25 cellular contexts compared by ENCODE assay signal in the genomic region with DNA sequence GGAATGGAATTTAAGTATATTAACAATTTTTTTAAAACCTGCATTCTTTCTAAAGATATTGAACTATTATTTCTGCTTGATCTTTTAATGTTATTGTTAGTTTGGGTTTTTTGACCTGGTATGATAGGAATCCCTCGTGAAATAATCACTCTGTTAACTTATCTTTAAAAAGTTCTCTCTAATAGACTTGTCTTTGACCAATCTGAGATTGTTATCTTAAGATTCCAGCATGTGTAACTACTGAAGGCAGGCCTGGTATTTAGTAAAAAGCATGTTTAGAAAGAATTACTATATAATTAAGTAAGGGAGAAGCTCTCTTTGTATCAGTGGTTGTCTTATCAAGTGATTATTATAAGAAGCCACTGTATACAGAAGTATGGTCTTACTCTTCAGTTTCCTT. TPM values are rescaled to one million over a fixed set of nuclear protein-coding genes. Genes with fewer than 3 reads are reported as not detected.
"Had no signal": no experiment of that assay in that cellular context is flagged by ENCODE, and none has a peak within 500 bp of the region (broad histone marks: within the 10 kb centered on the region; RNA-seq: fewer than 3 reads in every experiment).

No MANE protein-coding gene starts in this region.

- ATAC-seq: effector memory CD8-positive, alpha-beta T cell; gastrocnemius medialis; heart right ventricle; left lobe of liver; naive thymus-derived CD4-positive, alpha-beta T cell; right cardiac atrium; stimulated activated memory B cell treated with anti-CD40 and anti-IgM and Interleukin-4, amounts not matched to agents 10 μg/mL and 1 μg/mL and 100 μg/mL, for 72 hours; stimulated activated naive CD8-positive, alpha-beta T cell treated with anti-CD3 and anti-CD28 coated beads, Interleukin-15, Interleukin-2, amounts not matched to agents 100 U/mL and 50 U/mL, for 24 hours had no signal

- DNase-seq: dermis blood vessel endothelial cell; effector memory CD8-positive, alpha-beta T cell; gastrocnemius medialis; heart right ventricle; kidney; midbrain; naive thymus-derived CD4-positive, alpha-beta T cell; nephron progenitor cell; nucleus accumbens; right cardiac atrium; sigmoid colon; stimulated activated CD4-positive, alpha-beta T cell treated with anti-CD3 and anti-CD28 coated beads, Interleukin-4, amount 100 ng/mL, for 4 hours; stimulated activated naive CD8-positive, alpha-beta T cell treated with anti-CD3 and anti-CD28 coated beads, Interleukin-15, Interleukin-2, amounts not matched to agents 100 U/mL and 50 U/mL, for 24 hours; substantia nigra; testis; tibial artery; upper lobe of left lung had no signal

- H3K27me3 ChIP-seq: heart right ventricle, sigmoid colon, testis, tibial artery, upper lobe of left lung had no signal

- FAIRE-seq: kidney, urothelium cell line had no signal

- H3K36me3 ChIP-seq: gastrocnemius medialis, prostate gland, tibial artery, upper lobe of left lung had no signal

- H3K27ac Mint-ChIP-seq: effector memory CD8-positive, alpha-beta T cell; memory B cell; naive thymus-derived CD4-positive, alpha-beta T cell; nephron progenitor cell; stimulated activated memory B cell treated with anti-CD40 and anti-IgM and Interleukin-4, amounts not matched to agents 10 μg/mL and 1 μg/mL and 100 μg/mL, for 72 hours had no signal

- H3K4me3 Mint-ChIP-seq: central memory CD8-positive, alpha-beta T cell; effector memory CD8-positive, alpha-beta T cell; memory B cell; naive thymus-derived CD4-positive, alpha-beta T cell; nephron progenitor cell; stimulated activated memory B cell treated with anti-CD40 and anti-IgM and Interleukin-4, amounts not matched to agents 10 μg/mL and 1 μg/mL and 100 μg/mL, for 72 hours had no signal

- H3K4me3 ChIP-seq: coronary artery, gastrocnemius medialis, heart right ventricle, lung, prostate gland, testis, tibial artery, upper lobe of left lung had no signal

- H3K9me3 ChIP-seq: gastrocnemius medialis, heart right ventricle, prostate gland, sigmoid colon, testis, tibial artery, upper lobe of left lung had no signal

- H3K9me3 Mint-ChIP-seq: central memory CD8-positive, alpha-beta T cell; effector memory CD8-positive, alpha-beta T cell; memory B cell; naive thymus-derived CD4-positive, alpha-beta T cell; nephron progenitor cell; stimulated activated memory B cell treated with anti-CD40 and anti-IgM and Interleukin-4, amounts not matched to agents 10 μg/mL and 1 μg/mL and 100 μg/mL, for 72 hours had no signal

- H3K27ac ChIP-seq: coronary artery, gastrocnemius medialis, heart right ventricle, prostate gland, testis, tibial artery, upper lobe of left lung had no signal

- H3K27me3 Mint-ChIP-seq: central memory CD8-positive, alpha-beta T cell; effector memory CD8-positive, alpha-beta T cell; memory B cell; naive thymus-derived CD4-positive, alpha-beta T cell; stimulated activated memory B cell treated with anti-CD40 and anti-IgM and Interleukin-4, amounts not matched to agents 10 μg/mL and 1 μg/mL and 100 μg/mL, for 72 hours had no signal

- H3K4me1 ChIP-seq: prostate gland, testis had no signal

RNA-seq across cellular contexts. Expression of gene TMTC2, which starts 4.8 kb away (rescaled TPM):
- polyA plus RNA-seq: naive thymus-derived CD4-positive, alpha-beta T cell had no signal
